8 cellular contexts compared by ENCODE assay signal in the genomic region with DNA sequence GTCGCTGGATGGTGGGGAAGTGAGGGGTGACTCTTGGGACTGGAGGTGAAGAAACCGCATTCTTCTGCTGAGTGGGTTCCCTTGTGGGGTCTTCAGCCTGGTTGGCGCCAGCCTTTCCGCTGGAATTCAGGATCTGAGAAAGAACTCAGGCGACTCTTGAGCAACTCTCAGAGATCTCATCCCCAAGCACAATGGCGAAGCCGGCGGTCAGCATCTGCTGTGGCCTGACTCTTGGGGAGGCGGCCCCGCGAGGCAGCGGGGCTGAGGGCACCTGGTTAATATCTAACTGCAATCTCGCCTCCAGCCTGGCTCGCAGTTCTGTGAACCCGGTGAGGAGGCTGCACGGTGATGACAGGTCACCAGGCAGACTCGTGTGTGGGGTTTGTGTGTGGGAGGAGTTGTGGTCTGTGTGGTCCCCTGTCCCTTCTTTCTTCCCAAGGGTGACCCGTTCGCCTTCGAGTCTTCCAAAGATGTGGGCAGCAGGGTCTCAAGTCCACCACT. TPM values are rescaled to one million over a fixed set of nuclear protein-coding genes. Genes with fewer than 3 reads are reported as not detected.
DNase-seq lines count a peak whose midpoint lies in the region; FAIRE-seq and TF ChIP-seq lines count a peak whose summit lies in the region.

No MANE protein-coding gene starts in this region.

- intact Hi-C loops in activated T-helper 2 cell treated with anti-CD3 and anti-CD28 coated beads, Interferon-gamma antibody, Interleukin-2, Interleukin-4, amounts not matched to agents 10 μg/mL and 5 μg/mL and 100 μg/mL, durations not matched to agents 14 hours and 24 hours and 36 hours (cut with micrococcal nuclease) = loop anchor here (1.0 to 2.0 kb wide), 3 partner anchors 28 to 45 kb away; a partner anchor contains a TSS

- TF ChIP-seq POLR2A in H54 (IDR thresholded peaks at IDR 0.05; ENCODE audit: low read depth, low read length) = no peak

- no peaks in the 10 kb centered on the region for H3K9me2 ChIP-seq in Loucy (replicated peaks; ENCODE audit: low read depth, low read length)

- H3K9me3 Mint-ChIP-seq in activated T-helper 2 cell treated with anti-CD3 and anti-CD28 coated beads, Interferon-gamma antibody, Interleukin-2, Interleukin-4, amounts not matched to agents 10 μg/mL and 5 μg/mL and 100 μg/mL, durations not matched to agents 14 hours and 24 hours and 36 hours = peaks cover 54% of the 10 kb centered on the region

- FAIRE-seq in H54 (lab: Jason Lieb, UNC) = no peak

- TF ChIP-seq CTCF in GM20000 (IDR thresholded peaks at IDR 0.05; ENCODE audit: extremely low read depth, missing control alignments) (no peak), Loucy (conservative IDR thresholded peaks at IDR 0.05; ENCODE audit: low read length) (no peak), neutrophil (IDR thresholded peaks at IDR 0.05) (no peak)

- H3K4me1 ChIP-seq in Loucy (ENCODE audit: insufficient read depth, low read length, poor library complexity, severe bottlenecking) (peaks cover 15% of the 10 kb centered on the region), neutrophil (ENCODE audit: control insufficient read depth in 1 of 2, insufficient read depth in 1 of 2, low read depth in 1 of 2, low read length in 1 of 2) (peaks cover 13 to 16% of the 10 kb centered on the region in 2 experiments)

- H3K9ac ChIP-seq in Loucy (ENCODE audit: low read depth, low read length, poor library complexity, severe bottlenecking) = peak overlapping the region; percentile 83

- peak overlapping the region; percentile 78 for H3K4me3 ChIP-seq in Loucy (ENCODE audit: low read length, poor library complexity, severe bottlenecking)
- H3K4me3 ChIP-seq in neutrophil (ENCODE audit: low read depth in 1 of 2, low read length in 1 of 2) = peak overlapping the region; percentile 80 to 83

- DNase-seq in CMK (ENCODE audit: low read depth) (peak; percentile 58), GM20000 (ENCODE audit: low spot score) (peak; percentile 67), glomerular visceral epithelial cell (ENCODE audit: extremely low spot score) (peak; percentile 84), H54 (ENCODE audit: insufficient read length, low spot score) (no peak), NCI-H187 treated with DMSO at 0.1 percent for 48 hours (lab: John Stamatoyannopoulos, UW) (no peak)
- peak; percentile 10 for DNase-seq in activated T-helper 2 cell treated with anti-CD3 and anti-CD28 coated beads, Interferon-gamma antibody, Interleukin-2, Interleukin-4, amounts not matched to agents 10 μg/mL and 5 μg/mL and 100 μg/mL, durations not matched to agents 14 hours and 24 hours and 36 hours (ENCODE audit: low spot score)

- no peaks in the 10 kb centered on the region for H4K20me1 ChIP-seq in Loucy (ENCODE audit: insufficient read depth, low read length, poor library complexity, severe bottlenecking)

- peak overlapping the region; percentile 73 for H3K27ac ChIP-seq in neutrophil

- peak overlapping the region; percentile 98 for H2AFZ ChIP-seq in Loucy (ENCODE audit: low read length)

- no peaks in the 10 kb centered on the region for H3K36me3 ChIP-seq in Loucy (ENCODE audit: insufficient read depth, low read length)
- no peaks in the 10 kb centered on the region for H3K36me3 ChIP-seq in neutrophil

- peak overlapping the region; percentile 96 for H3K4me3 Mint-ChIP-seq in activated T-helper 2 cell treated with anti-CD3 and anti-CD28 coated beads, Interferon-gamma antibody, Interleukin-2, Interleukin-4, amounts not matched to agents 10 μg/mL and 5 μg/mL and 100 μg/mL, durations not matched to agents 14 hours and 24 hours and 36 hours (ENCODE audit: low read depth)

- H3K4me2 ChIP-seq in Loucy (ENCODE audit: low read depth, low read length, poor library complexity, severe bottlenecking) = peak overlapping the region; percentile 86

- H3K27me3 Mint-ChIP-seq in activated T-helper 2 cell treated with anti-CD3 and anti-CD28 coated beads, Interferon-gamma antibody, Interleukin-2, Interleukin-4, amounts not matched to agents 10 μg/mL and 5 μg/mL and 100 μg/mL, durations not matched to agents 14 hours and 24 hours and 36 hours (ENCODE audit: low read depth) = peaks cover 3% of the 10 kb centered on the region

- H3K79me2 ChIP-seq in Loucy (ENCODE audit: insufficient read depth, low read length) = peaks cover 18% of the 10 kb centered on the region; the same call in 1 of the 2 replicates

- H3K4me1 Mint-ChIP-seq in activated T-helper 2 cell treated with anti-CD3 and anti-CD28 coated beads, Interferon-gamma antibody, Interleukin-2, Interleukin-4, amounts not matched to agents 10 μg/mL and 5 μg/mL and 100 μg/mL, durations not matched to agents 14 hours and 24 hours and 36 hours (ENCODE audit: low read depth) = peaks cover 11% of the 10 kb centered on the region

- no peaks in the 10 kb centered on the region for H3K27me3 ChIP-seq in Loucy (ENCODE audit: insufficient read depth, low read length, poor library complexity, severe bottlenecking)
- peaks cover 20% of the 10 kb centered on the region for H3K27me3 ChIP-seq in neutrophil

- peak overlapping the region; percentile 78 for H3K27ac Mint-ChIP-seq in activated T-helper 2 cell treated with anti-CD3 and anti-CD28 coated beads, Interferon-gamma antibody, Interleukin-2, Interleukin-4, amounts not matched to agents 10 μg/mL and 5 μg/mL and 100 μg/mL, durations not matched to agents 14 hours and 24 hours and 36 hours

- H3K9me3 ChIP-seq in Loucy (ENCODE audit: insufficient read depth, low read depth, low read length) = peaks cover 11% of the 10 kb centered on the region; the same call in 1 of the 2 replicates
- peaks cover 12% of the 10 kb centered on the region for H3K9me3 ChIP-seq in neutrophil

- H3F3A ChIP-seq in Loucy (ENCODE audit: low read depth) = no peaks in the 10 kb centered on the region

- peaks cover 45% of the 10 kb centered on the region for H3K36me3 Mint-ChIP-seq in activated T-helper 2 cell treated with anti-CD3 and anti-CD28 coated beads, Interferon-gamma antibody, Interleukin-2, Interleukin-4, amounts not matched to agents 10 μg/mL and 5 μg/mL and 100 μg/mL, durations not matched to agents 14 hours and 24 hours and 36 hours (ENCODE audit: low read depth)

RNA-seq across cellular contexts. Expression of a gene that starts 0.9 kb away (rescaled TPM):
- 4.2 and 4.9 TPM in 2 replicates for total RNA-seq in activated T-helper 2 cell treated with anti-CD3 and anti-CD28 coated beads, Interferon-gamma antibody, Interleukin-2, Interleukin-4, amounts not matched to agents 10 μg/mL and 5 μg/mL and 100 μg/mL, durations not matched to agents 14 hours and 24 hours and 36 hours

RNA-seq across cellular contexts. Expression of a gene that starts 28.9 kb away (rescaled TPM):
- total RNA-seq in activated T-helper 2 cell treated with anti-CD3 and anti-CD28 coated beads, Interferon-gamma antibody, Interleukin-2, Interleukin-4, amounts not matched to agents 10 μg/mL and 5 μg/mL and 100 μg/mL, durations not matched to agents 14 hours and 24 hours and 36 hours = 3.6 TPM in 2 replicates

RNA-seq across cellular contexts. Expression of a gene that starts 30.6 kb away (rescaled TPM):
- total RNA-seq in activated T-helper 2 cell treated with anti-CD3 and anti-CD28 coated beads, Interferon-gamma antibody, Interleukin-2, Interleukin-4, amounts not matched to agents 10 μg/mL and 5 μg/mL and 100 μg/mL, durations not matched to agents 14 hours and 24 hours and 36 hours = 0.67 and 0.82 TPM in 2 replicates

RNA-seq across cellular contexts. Expression of a gene that starts 46.4 kb away (rescaled TPM):
- total RNA-seq in activated T-helper 2 cell treated with anti-CD3 and anti-CD28 coated beads, Interferon-gamma antibody, Interleukin-2, Interleukin-4, amounts not matched to agents 10 μg/mL and 5 μg/mL and 100 μg/mL, durations not matched to agents 14 hours and 24 hours and 36 hours = 10.8 and 11.0 TPM in 2 replicates

Comparison
In these comparisons a context has a peak if more than half of its experiments do, and no peak if none do; other contexts are left out.
1. DNase-seq: peak in CMK (single experiment), GM20000 (single experiment), activated T-helper 2 cell treated with anti-CD3 and anti-CD28 coated beads, Interferon-gamma antibody, Interleukin-2, Interleukin-4, amounts not matched to agents 10 μg/mL and 5 μg/mL and 100 μg/mL, durations not matched to agents 14 hours and 24 hours and 36 hours (single experiment) and glomerular visceral epithelial cell (single experiment); none in H54 (single experiment) and NCI-H187 treated with DMSO at 0.1 percent for 48 hours (single experiment).